ENCODE assay signal across 23 cellular contexts in the genomic region with DNA sequence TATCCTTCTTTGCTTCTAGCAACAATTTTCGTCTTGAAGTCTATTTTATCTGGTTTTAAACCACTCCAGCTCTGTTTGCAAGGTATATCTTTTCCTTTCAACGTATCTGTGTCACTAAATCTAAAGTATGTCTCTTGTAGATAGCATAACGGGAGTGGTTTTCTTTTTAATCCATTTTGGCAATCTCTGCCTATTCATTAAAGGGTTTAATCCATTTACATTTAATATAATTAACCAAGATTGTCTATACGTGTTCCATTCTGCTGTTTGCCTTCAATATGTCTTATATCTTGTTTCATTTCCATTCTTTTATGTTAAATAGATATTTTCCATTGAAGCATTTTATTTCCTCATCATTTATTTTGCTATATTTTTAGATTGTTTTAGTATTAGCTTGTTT.
"Had no signal": no experiment of that assay in that cellular context is flagged by ENCODE, and none has a peak within 500 bp of the region (broad histone marks: within the 10 kb centered on the region; RNA-seq: fewer than 3 reads in every experiment).

No MANE protein-coding gene starts in this region.

- H3K27ac ChIP-seq: colonic mucosa, epithelial cell of prostate, esophagus squamous epithelium, gastroesophageal sphincter, heart left ventricle, hepatocyte, left lung, lower lobe of right lung had no signal

- H3K9me3 ChIP-seq: colonic mucosa had no signal

- H3K4me1 ChIP-seq: colonic mucosa, esophagus squamous epithelium, gastroesophageal sphincter, heart left ventricle, left lung, lower lobe of right lung had no signal

- H3K36me3 ChIP-seq: colonic mucosa, esophagus squamous epithelium, gastroesophageal sphincter, heart left ventricle, left lung, lower lobe of right lung had no signal

- DNase-seq: colonic mucosa; cortex of kidney; effector CD8-positive, alpha-beta T cell; effector memory CD8-positive, alpha-beta T cell; endodermal cell; erythroblast; esophagus squamous epithelium; foreskin fibroblast; foreskin melanocyte; heart left ventricle; hypothalamus; immature natural killer cell; left cardiac atrium; left lung; left ventricle myocardium superior; lower lobe of right lung; mesenchymal stem cell; mucosa of descending colon; naive B cell had no signal

- H3K4me3 ChIP-seq: colonic mucosa, esophagus squamous epithelium, gastroesophageal sphincter, heart left ventricle, hepatocyte, left lung, lower lobe of right lung, mucosa of descending colon had no signal

- FAIRE-seq: keratinocyte had no signal
